Comparison of ENCODE assay signal across 1 cellular context in the genomic region with DNA sequence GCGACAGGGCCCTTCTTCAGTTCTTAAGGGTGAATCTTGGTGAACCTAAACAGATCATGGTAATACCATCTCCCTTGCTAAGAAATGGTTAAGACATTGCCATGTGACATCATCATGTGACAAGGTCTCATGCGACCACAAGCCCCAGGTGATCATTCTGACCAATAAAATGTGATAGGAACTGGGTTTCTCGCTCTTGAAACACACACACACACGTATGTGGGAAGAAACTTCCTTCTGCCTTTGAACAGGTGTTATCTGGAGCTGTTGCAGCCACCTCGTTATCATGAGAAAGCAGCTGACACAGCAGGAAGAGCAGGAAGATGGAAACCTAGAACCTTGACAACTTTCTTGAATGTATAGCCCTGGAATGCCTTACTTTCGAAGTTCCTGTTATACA.
TF ChIP-seq lines count a peak whose summit lies in the region.

No MANE protein-coding gene starts in this region.

TF ChIP-seq in K562, 482 proteins besides CTCF, POLR2A, EP300 and RAD21 (continued from another document and continues in another):
- TF ChIP-seq USF1 (CRISPR knock-in tag; IDR thresholded peaks at IDR 0.05) (peak; percentile 95), TFE3 (CRISPR knock-in tag; IDR thresholded peaks at IDR 0.05) (peak; percentile 96), SIN3B (IDR thresholded peaks at IDR 0.05; ENCODE audit: low read depth) (no peak), PHF20 (IDR thresholded peaks at IDR 0.05; ENCODE audit: partially characterized antibody) (no peak), FOXJ3 (CRISPR knock-in tag; IDR thresholded peaks at IDR 0.05) (no peak), USF2 (CRISPR knock-in tag; IDR thresholded peaks at IDR 0.05) (peak; percentile 93), ZNF184 (CRISPR knock-in tag; IDR thresholded peaks at IDR 0.05) (no peak), ZNF324 (CRISPR knock-in tag; IDR thresholded peaks at IDR 0.05) (no peak), ZNF444 (CRISPR knock-in tag; IDR thresholded peaks at IDR 0.05) (no peak), ZFX (CRISPR knock-in tag; IDR thresholded peaks at IDR 0.05) (no peak), CBX3 (IDR thresholded peaks at IDR 0.05; ENCODE audit: borderline replicate concordance in 1 of 2, low read length in 2 of 2) (peak in 1 of 2 experiments; percentile 54; a peak in 1 of 3 replicates), E2F4 (CRISPR knock-in tag; IDR thresholded peaks at IDR 0.05; ENCODE audit: low read depth) (no peak), SRF (CRISPR knock-in tag; IDR thresholded peaks at IDR 0.05) (no peak), BMI1 (IDR thresholded peaks at IDR 0.05; ENCODE audit: low read length) (no peak), RBFOX2 (IDR thresholded peaks at IDR 0.05; ENCODE audit: low read depth, low read length) (no peak), CTCFL (IDR thresholded peaks at IDR 0.05; ENCODE audit: borderline replicate concordance, insufficient read depth, low read depth, low read length, poor library complexity, severe bottlenecking) (no peak), CBFA2T2 (conservative IDR thresholded peaks at IDR 0.05) (peak; percentile 74), BACH1 (tag; IDR thresholded peaks at IDR 0.05) (0 out of 2 replicates have a peak, but pooled peaks have one; percentile 31), SNIP1 (IDR thresholded peaks at IDR 0.05; ENCODE audit: low read depth) (no peak), ZEB2 (IDR thresholded peaks at IDR 0.05) (0 out of 2 replicates have a peak, but pooled peaks have one; percentile 20), GTF2E2 (tag; IDR thresholded peaks at IDR 0.05) (no peak), ZC3H8 (IDR thresholded peaks at IDR 0.05) (no peak), MEIS2 (IDR thresholded peaks at IDR 0.05; ENCODE audit: partially characterized antibody) (no peak), CREM (IDR thresholded peaks at IDR 0.05; ENCODE audit: low read depth) (peak; percentile 21; the same call in 1 of the 2 replicates), DPF2 (IDR thresholded peaks at IDR 0.05) (0 out of 2 replicates have a peak, but pooled peaks have one; percentile 43), PURB (CRISPR knock-in tag; IDR thresholded peaks at IDR 0.05; ENCODE audit: low read depth) (no peak), RBM14 (IDR thresholded peaks at IDR 0.05; ENCODE audit: borderline replicate concordance, insufficient read depth, low read depth, low read length) (no peak), ARID1B (IDR thresholded peaks at IDR 0.05) (peak; percentile 63), NCOA6 (IDR thresholded peaks at IDR 0.05) (no peak), E2F5 (CRISPR knock-in tag; IDR thresholded peaks at IDR 0.05) (no peak)
- TF ChIP-seq, protein P1, sequence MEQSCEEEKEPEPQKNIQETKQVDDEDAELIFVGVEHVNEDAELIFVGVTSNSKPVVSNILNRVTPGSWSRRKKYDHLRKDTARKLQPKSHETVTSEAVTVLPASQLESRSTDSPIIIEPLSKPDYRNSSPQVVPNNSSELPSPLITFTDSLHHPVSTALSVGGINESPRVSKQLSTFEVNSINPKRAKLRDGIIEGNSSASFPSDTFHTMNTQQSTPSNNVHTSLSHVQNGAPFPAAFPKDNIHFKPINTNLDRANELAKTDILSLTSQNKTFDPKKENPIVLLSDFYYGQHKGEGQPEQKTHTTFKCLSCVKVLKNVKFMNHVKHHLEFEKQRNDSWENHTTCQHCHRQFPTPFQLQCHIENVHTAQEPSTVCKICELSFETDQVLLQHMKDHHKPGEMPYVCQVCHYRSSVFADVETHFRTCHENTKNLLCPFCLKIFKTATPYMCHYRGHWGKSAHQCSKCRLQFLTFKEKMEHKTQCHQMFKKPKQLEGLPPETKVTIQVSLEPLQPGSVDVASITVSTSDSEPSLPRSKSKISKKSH (CRISPR knock-in tag; IDR thresholded peaks at IDR 0.05), result no peak
- TF ChIP-seq, protein P2, sequence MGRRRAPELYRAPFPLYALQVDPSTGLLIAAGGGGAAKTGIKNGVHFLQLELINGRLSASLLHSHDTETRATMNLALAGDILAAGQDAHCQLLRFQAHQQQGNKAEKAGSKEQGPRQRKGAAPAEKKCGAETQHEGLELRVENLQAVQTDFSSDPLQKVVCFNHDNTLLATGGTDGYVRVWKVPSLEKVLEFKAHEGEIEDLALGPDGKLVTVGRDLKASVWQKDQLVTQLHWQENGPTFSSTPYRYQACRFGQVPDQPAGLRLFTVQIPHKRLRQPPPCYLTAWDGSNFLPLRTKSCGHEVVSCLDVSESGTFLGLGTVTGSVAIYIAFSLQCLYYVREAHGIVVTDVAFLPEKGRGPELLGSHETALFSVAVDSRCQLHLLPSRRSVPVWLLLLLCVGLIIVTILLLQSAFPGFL (CRISPR knock-in tag; IDR thresholded peaks at IDR 0.05), result no peak
- TF ChIP-seq, protein P3, sequence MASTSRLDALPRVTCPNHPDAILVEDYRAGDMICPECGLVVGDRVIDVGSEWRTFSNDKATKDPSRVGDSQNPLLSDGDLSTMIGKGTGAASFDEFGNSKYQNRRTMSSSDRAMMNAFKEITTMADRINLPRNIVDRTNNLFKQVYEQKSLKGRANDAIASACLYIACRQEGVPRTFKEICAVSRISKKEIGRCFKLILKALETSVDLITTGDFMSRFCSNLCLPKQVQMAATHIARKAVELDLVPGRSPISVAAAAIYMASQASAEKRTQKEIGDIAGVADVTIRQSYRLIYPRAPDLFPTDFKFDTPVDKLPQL (IDR thresholded peaks at IDR 0.05; ENCODE audit: extremely low read depth, insufficient read length), result no peak
- TF ChIP-seq, protein P4, sequence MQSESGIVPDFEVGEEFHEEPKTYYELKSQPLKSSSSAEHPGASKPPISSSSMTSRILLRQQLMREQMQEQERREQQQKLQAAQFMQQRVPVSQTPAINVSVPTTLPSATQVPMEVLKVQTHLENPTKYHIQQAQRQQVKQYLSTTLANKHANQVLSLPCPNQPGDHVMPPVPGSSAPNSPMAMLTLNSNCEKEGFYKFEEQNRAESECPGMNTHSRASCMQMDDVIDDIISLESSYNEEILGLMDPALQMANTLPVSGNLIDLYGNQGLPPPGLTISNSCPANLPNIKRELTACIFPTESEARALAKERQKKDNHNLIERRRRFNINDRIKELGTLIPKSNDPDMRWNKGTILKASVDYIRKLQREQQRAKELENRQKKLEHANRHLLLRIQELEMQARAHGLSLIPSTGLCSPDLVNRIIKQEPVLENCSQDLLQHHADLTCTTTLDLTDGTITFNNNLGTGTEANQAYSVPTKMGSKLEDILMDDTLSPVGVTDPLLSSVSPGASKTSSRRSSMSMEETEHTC (IDR thresholded peaks at IDR 0.05), result 0 out of 2 replicates have a peak, but pooled peaks have one; percentile 4
